9 cellular contexts compared by ENCODE assay signal in the genomic region with DNA sequence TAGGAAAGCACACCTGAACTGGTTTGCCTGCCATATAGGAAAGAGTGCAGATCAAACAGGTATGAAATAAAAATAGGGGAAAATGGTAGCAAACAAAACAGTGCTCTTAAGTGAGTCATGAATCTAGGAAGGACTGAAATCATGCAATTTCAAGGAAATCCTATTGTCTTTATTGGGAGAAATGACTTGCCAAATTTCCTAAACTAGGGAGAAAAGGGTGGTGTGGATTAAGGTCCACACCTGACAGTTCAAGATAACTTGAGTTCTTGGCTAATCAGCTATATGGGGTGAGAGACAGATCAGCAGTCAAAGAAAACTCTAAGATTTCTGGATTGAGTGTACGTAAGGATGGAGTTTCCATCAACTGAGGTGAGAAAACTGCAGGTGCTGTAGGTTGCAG.
"Had no signal": no experiment of that assay in that cellular context is flagged by ENCODE, and none has a peak within 500 bp of the region (broad histone marks: within the 10 kb centered on the region; RNA-seq: fewer than 3 reads in every experiment).

No MANE protein-coding gene starts in this region.

- H3K27ac Mint-ChIP-seq: H9 had no signal

- H2AFZ ChIP-seq: GM23248 had no signal

- H3K9me3 Mint-ChIP-seq: H9 had no signal

- H3K9ac ChIP-seq: GM23248, KMS-11 had no signal

- H3K27ac ChIP-seq: GM23248, KMS-11 had no signal

- DNase-seq: GM23248, H9, HCEC 1CT, IMR-90, KBM-7 had no signal

- FAIRE-seq: H1, H54, HTR-8/SVneo had no signal

- H3K4me3 ChIP-seq: GM23248 had no signal
